ENCODE assay signal across 17 cellular contexts in the genomic region with DNA sequence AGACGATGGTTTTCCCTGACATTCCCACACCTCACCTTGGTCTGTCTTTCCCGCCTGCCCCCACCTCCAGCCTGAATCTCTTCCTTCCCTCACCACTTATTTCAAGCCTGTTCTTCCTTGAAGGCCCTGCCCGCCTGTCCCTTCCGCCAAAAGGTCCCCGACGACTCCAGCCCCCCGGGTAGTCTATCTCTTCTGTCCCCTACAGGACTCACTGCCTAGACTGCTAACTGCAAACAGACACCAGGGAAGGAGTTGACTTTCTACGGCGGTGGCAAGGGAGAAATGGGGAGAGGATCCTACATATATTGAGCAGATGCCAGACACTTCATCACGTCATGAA. TPM values are rescaled to one million over a fixed set of nuclear protein-coding genes. Genes with fewer than 3 reads are reported as not detected.
A peak's percentile ranks its signal among the peaks of the same experiment; 100 is the strongest.
DNase-seq lines count a peak whose midpoint lies in the region; ATAC-seq and TF ChIP-seq lines count a peak whose summit lies in the region.
"Had no signal": no experiment of that assay in that cellular context is flagged by ENCODE, and none has a peak within 500 bp of the region (broad histone marks: within the 10 kb centered on the region; RNA-seq: fewer than 3 reads in every experiment).

No MANE protein-coding gene starts in this region.

- no peak for ATAC-seq in stimulated activated effector memory CD8-positive, alpha-beta T cell treated with anti-CD3 and anti-CD28 coated beads, Interleukin-12 subunit alpha, Interleukin-12 subunit beta, amount 100 ng/mL, for 72 hours
- ATAC-seq in GM21737 (IDR thresholded peaks at IDR 0.05; ENCODE audit: unreplicated experiment), result no peak
- ATAC-seq in GM21367 (IDR thresholded peaks at IDR 0.05; ENCODE audit: unreplicated experiment), result no peak
- ATAC-seq: Right ventricle myocardium inferior had no signal

- peaks cover 5% of the 10 kb centered on the region for H3K9me3 Mint-ChIP-seq in stimulated activated effector memory CD8-positive, alpha-beta T cell treated with anti-CD3 and anti-CD28 coated beads, Interleukin-12 subunit alpha, Interleukin-12 subunit beta, amount 100 ng/mL, for 72 hours

- H3K79me2 ChIP-seq in Loucy (ENCODE audit: insufficient read depth, low read length), result no peaks in the 10 kb centered on the region

- H4K20me1 ChIP-seq in Loucy (ENCODE audit: insufficient read depth, low read length, poor library complexity, severe bottlenecking), result no peaks in the 10 kb centered on the region

- no peaks in the 10 kb centered on the region for H3K36me3 Mint-ChIP-seq in stimulated activated effector memory CD8-positive, alpha-beta T cell treated with anti-CD3 and anti-CD28 coated beads, Interleukin-12 subunit alpha, Interleukin-12 subunit beta, amount 100 ng/mL, for 72 hours

- no peak overlapping the region for H3K4me3 Mint-ChIP-seq in stimulated activated effector memory CD8-positive, alpha-beta T cell treated with anti-CD3 and anti-CD28 coated beads, Interleukin-12 subunit alpha, Interleukin-12 subunit beta, amount 100 ng/mL, for 72 hours
- H3K4me3 Mint-ChIP-seq: CD4-positive, alpha-beta T cell; IgD-negative memory B cell had no signal

- peak overlapping the region; percentile 19 for H3K9ac ChIP-seq in Loucy (ENCODE audit: low read depth, low read length, poor library complexity, severe bottlenecking)

- DNase-seq in cardiac septum (ENCODE audit: low spot score) (peak; percentile 44), left ventricle myocardium inferior (no peak), islet precursor cell (peak; percentile 40), SKM-1 (lab: John Stamatoyannopoulos, UW; ENCODE audit: unreplicated experiment) (no peak)
- no peak for DNase-seq in stimulated activated effector memory CD8-positive, alpha-beta T cell treated with anti-CD3 and anti-CD28 coated beads, Interleukin-12 subunit alpha, Interleukin-12 subunit beta, amount 100 ng/mL, for 72 hours (ENCODE audit: low spot score in 2 of 2)
- DNase-seq: COR-L47, NCI-H1694 treated with DMSO at 0.1 percent for 48 hours, NCI-H2081 treated with DMSO at 0.1 percent for 48 hours, NCI-H446 treated with DMSO at 0.1 percent for 48 hours, NCI-H526 treated with DMSO at 0.1 percent for 48 hours, OCI-M1 had no signal

- no peak overlapping the region for H3K4me3 ChIP-seq in left ventricle myocardium inferior
- H3K4me3 ChIP-seq in Loucy (ENCODE audit: low read length, poor library complexity, severe bottlenecking), result no peak overlapping the region

- H3K4me1 Mint-ChIP-seq in stimulated activated effector memory CD8-positive, alpha-beta T cell treated with anti-CD3 and anti-CD28 coated beads, Interleukin-12 subunit alpha, Interleukin-12 subunit beta, amount 100 ng/mL, for 72 hours, result no peaks in the 10 kb centered on the region

- peaks cover 19% of the 10 kb centered on the region for H3K9me3 ChIP-seq in left ventricle myocardium inferior (replicated peaks)
- H3K9me3 ChIP-seq in Loucy (ENCODE audit: insufficient read depth, low read depth, low read length), result peaks cover 8% of the 10 kb centered on the region; the same call in 1 of the 2 replicates

- H3K4me1 ChIP-seq in left ventricle myocardium inferior, result peaks cover 15% of the 10 kb centered on the region
- peaks cover 9% of the 10 kb centered on the region for H3K4me1 ChIP-seq in Loucy (ENCODE audit: insufficient read depth, low read length, poor library complexity, severe bottlenecking)

- H3K27ac ChIP-seq in left ventricle myocardium inferior (replicated peaks), result no peak overlapping the region

- peak overlapping the region; percentile 40 for H3K27ac Mint-ChIP-seq in stimulated activated effector memory CD8-positive, alpha-beta T cell treated with anti-CD3 and anti-CD28 coated beads, Interleukin-12 subunit alpha, Interleukin-12 subunit beta, amount 100 ng/mL, for 72 hours
- H3K27ac Mint-ChIP-seq: CD4-positive, alpha-beta T cell; IgD-negative memory B cell had no signal

- H3K27me3 ChIP-seq in left ventricle myocardium inferior (ENCODE audit: low read depth), result no peaks in the 10 kb centered on the region
- H3K27me3 ChIP-seq in Loucy (ENCODE audit: insufficient read depth, low read length, poor library complexity, severe bottlenecking), result no peaks in the 10 kb centered on the region

- no peak for TF ChIP-seq CTCF in left ventricle myocardium inferior (IDR thresholded peaks at IDR 0.05; ENCODE audit: borderline replicate concordance)
- TF ChIP-seq CTCF in Loucy (conservative IDR thresholded peaks at IDR 0.05; ENCODE audit: low read length), result no peak

- no peak overlapping the region for H2AFZ ChIP-seq in Loucy (ENCODE audit: low read length)

- intact Hi-C loops in cardiac septum (cut with DNase I) (no loop called here), left ventricle myocardium inferior (cut with micrococcal nuclease) (loop anchor here (10.0 kb wide), 3 partner anchors 138 to 288 kb away; partner anchors contain the start of gene RASD1)

- H3F3A ChIP-seq in Loucy (ENCODE audit: low read depth), result no peaks in the 10 kb centered on the region

- H3K9me2 ChIP-seq in Loucy (replicated peaks; ENCODE audit: low read depth, low read length), result no peaks in the 10 kb centered on the region

- no peak overlapping the region for H3K4me2 ChIP-seq in Loucy (ENCODE audit: low read depth, low read length, poor library complexity, severe bottlenecking)

- no peaks in the 10 kb centered on the region for H3K36me3 ChIP-seq in left ventricle myocardium inferior
- H3K36me3 ChIP-seq in Loucy (ENCODE audit: insufficient read depth, low read length), result no peaks in the 10 kb centered on the region

RNA-seq across cellular contexts. Expression of gene NT5M, which starts 53.7 kb away (rescaled TPM):
- total RNA-seq in cardiac septum, result 7.5 TPM
- 11.2 TPM for total RNA-seq in left ventricle myocardium inferior

Comparison
In these comparisons a context has a peak if more than half of its experiments do, and no peak if none do; other contexts are left out.
1. DNase-seq: peak in cardiac septum (single experiment) and islet precursor cell (single experiment); none in left ventricle myocardium inferior (single experiment), stimulated activated effector memory CD8-positive, alpha-beta T cell treated with anti-CD3 and anti-CD28 coated beads, Interleukin-12 subunit alpha, Interleukin-12 subunit beta, amount 100 ng/mL, for 72 hours (0 of 2) and SKM-1 (single experiment).